2 cellular contexts compared by ENCODE assay signal in the genomic region with DNA sequence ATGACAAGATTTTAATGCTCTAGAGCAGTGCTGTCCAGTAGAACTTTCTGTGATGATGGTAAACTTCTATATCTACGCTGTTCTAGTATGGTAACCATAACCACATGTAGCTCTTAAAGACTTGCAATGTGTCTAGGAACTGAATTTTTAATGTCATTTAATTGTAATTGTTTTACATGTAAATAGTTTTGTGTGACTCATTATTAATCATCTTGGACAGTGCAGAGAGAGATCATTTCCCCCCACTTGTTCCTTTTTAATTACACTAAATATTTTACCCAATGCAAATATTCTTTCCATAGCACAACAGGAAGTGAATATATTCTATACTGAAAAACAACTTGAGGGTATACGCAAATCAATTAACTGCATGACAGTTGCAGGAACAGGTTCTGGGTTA.
A peak's percentile ranks its signal among the peaks of the same experiment; 100 is the strongest.
TF ChIP-seq lines count a peak whose summit lies in the region.

No MANE protein-coding gene starts in this region.

TF ChIP-seq in endothelial cell of umbilical vein, 7 proteins besides CTCF, POLR2A, EP300 and RAD21 (continued from another document):
- TF ChIP-seq JUN (IDR thresholded peaks at IDR 0.05; ENCODE audit: borderline replicate concordance, insufficient read depth, insufficient read length, low read depth): peak; percentile 55
- no peak for TF ChIP-seq MYC (IDR thresholded peaks at IDR 0.05; ENCODE audit: low read depth, low read length)

TF ChIP-seq in GM12891, 5 proteins besides CTCF, POLR2A, EP300 and RAD21 (continued from another document):
- TF ChIP-seq TAF1 (IDR thresholded peaks at IDR 0.05; ENCODE audit: low read depth, low read length) (no peak), POLR2AphosphoS5 (IDR thresholded peaks at IDR 0.05; ENCODE audit: low read depth, low read length) (no peak), SPI1 (IDR thresholded peaks at IDR 0.05; ENCODE audit: low read depth, low read length) (no peak), POU2F2 (IDR thresholded peaks at IDR 0.05; ENCODE audit: low read depth, low read length) (no peak)
